ENCODE assay signal across 21 cellular contexts in the genomic region with DNA sequence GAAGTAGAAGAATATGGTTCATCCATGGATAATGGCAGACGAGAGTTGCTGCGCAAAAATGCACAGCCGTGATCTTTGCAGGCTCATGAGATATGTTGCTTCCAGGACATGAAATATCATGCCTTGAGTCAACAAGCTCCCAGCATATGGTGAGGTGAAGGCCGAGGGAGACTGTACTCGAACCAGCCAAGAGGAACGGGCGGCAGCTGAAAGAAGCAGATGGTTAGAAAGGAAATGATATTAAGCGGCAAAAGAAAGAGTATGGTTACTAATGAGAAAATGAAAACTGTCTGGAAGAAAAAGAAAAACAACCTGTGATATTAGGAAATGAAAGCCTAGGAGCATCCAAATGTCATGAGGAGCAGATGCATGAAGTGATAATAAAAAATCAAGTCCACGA.
"Had no signal": no experiment of that assay in that cellular context is flagged by ENCODE, and none has a peak within 500 bp of the region (broad histone marks: within the 10 kb centered on the region; RNA-seq: fewer than 3 reads in every experiment).

No MANE protein-coding gene starts in this region.

- DNase-seq: activated CD4-positive, alpha-beta T cell treated with anti-CD3 and anti-CD28 coated beads for 4 hours; activated CD4-positive, alpha-beta T cell treated with anti-CD3 and anti-CD28 coated beads, Interleukin-2, amount 50 U/mL, for 4 hours; activated naive CD4-positive, alpha-beta T cell; activated T-cell treated with anti-CD3 and anti-CD28 coated beads for 4 hours; activated T-cell treated with anti-CD3 and anti-CD28 coated beads, Interleukin-2, amount 50 U/mL, for 72 hours; colonic mucosa; effector CD8-positive, alpha-beta T cell; esophagus squamous epithelium; left lung; lower lobe of right lung; mesenchymal stem cell; naive thymus-derived CD8-positive, alpha-beta T cell; right lobe of liver; stimulated activated CD4-positive, alpha-beta T cell treated with anti-CD3 and anti-CD28 coated beads, Interleukin-4, amount 100 ng/mL, for 1 hour; stimulated activated naive CD8-positive, alpha-beta T cell treated with anti-CD3 and anti-CD28 coated beads, Interleukin-15, Interleukin-2, amounts not matched to agents 100 U/mL and 50 U/mL, for 24 hours; testis; transverse colon had no signal

- H3K4me1 Mint-ChIP-seq: central memory CD8-positive, alpha-beta T cell; naive thymus-derived CD8-positive, alpha-beta T cell had no signal

- H3K27me3 Mint-ChIP-seq: central memory CD8-positive, alpha-beta T cell; progenitor cell of endocrine pancreas had no signal

- H3K27ac Mint-ChIP-seq: activated naive CD4-positive, alpha-beta T cell treated with anti-CD3 and anti-CD28 coated beads, Interleukin-2, amount 50 U/mL, for 72 hours; activated T-cell treated with anti-CD3 and anti-CD28 coated beads, Interleukin-2, amount 50 U/mL, for 72 hours; naive thymus-derived CD8-positive, alpha-beta T cell; neural progenitor cell; progenitor cell of endocrine pancreas had no signal

- H3K9me3 Mint-ChIP-seq: activated naive CD4-positive, alpha-beta T cell treated with anti-CD3 and anti-CD28 coated beads, Interleukin-2, amount 50 U/mL, for 72 hours; activated T-cell treated with anti-CD3 and anti-CD28 coated beads, Interleukin-2, amount 50 U/mL, for 72 hours; central memory CD8-positive, alpha-beta T cell; naive thymus-derived CD8-positive, alpha-beta T cell; neural progenitor cell had no signal

- H3K4me3 Mint-ChIP-seq: activated T-cell treated with anti-CD3 and anti-CD28 coated beads, Interleukin-2, amount 50 U/mL, for 72 hours; central memory CD8-positive, alpha-beta T cell; naive thymus-derived CD8-positive, alpha-beta T cell; neural progenitor cell had no signal

- H3K36me3 Mint-ChIP-seq: activated naive CD4-positive, alpha-beta T cell treated with anti-CD3 and anti-CD28 coated beads, Interleukin-2, amount 50 U/mL, for 72 hours; naive thymus-derived CD8-positive, alpha-beta T cell had no signal
